In genomic region chr12:117807946-117808345, GRCh38 we compare ENCODE assay signal across 1 cellular context.
TF ChIP-seq lines count a peak whose summit lies in the region.

No MANE protein-coding gene starts in this region.

TF ChIP-seq in endothelial cell of umbilical vein, 7 proteins besides CTCF, POLR2A, EP300 and RAD21:
- no peak for TF ChIP-seq POLR2AphosphoS5 (IDR thresholded peaks at IDR 0.05; ENCODE audit: insufficient read depth, low read depth, low read length)
- TF ChIP-seq JUN (IDR thresholded peaks at IDR 0.05; ENCODE audit: borderline replicate concordance, insufficient read depth, insufficient read length, low read depth): no peak
- TF ChIP-seq EZH2 (IDR thresholded peaks at IDR 0.05; ENCODE audit: borderline replicate concordance, low read depth, low read length, severe bottlenecking): no peak
- no peak for TF ChIP-seq GATA2 (IDR thresholded peaks at IDR 0.05; ENCODE audit: insufficient read depth, insufficient read length, low read depth, low read length)
- TF ChIP-seq MAX (IDR thresholded peaks at IDR 0.05; ENCODE audit: insufficient read depth, insufficient read length): no peak
- no peak for TF ChIP-seq FOS (IDR thresholded peaks at IDR 0.05; ENCODE audit: borderline replicate concordance, insufficient read depth, low read length)
- TF ChIP-seq MYC (IDR thresholded peaks at IDR 0.05; ENCODE audit: low read depth, low read length): no peak
